Comparison of ENCODE assay signal across 23 cellular contexts in genomic region chr1:22340066-22340465, GRCh38.
DNase-seq lines count a peak whose midpoint lies in the region; ATAC-seq, FAIRE-seq and TF ChIP-seq lines count a peak whose summit lies in the region.
"Had no signal": no experiment of that assay in that cellular context is flagged by ENCODE, and none has a peak within 500 bp of the region (broad histone marks: within the 10 kb centered on the region; RNA-seq: fewer than 3 reads in every experiment).

No MANE protein-coding gene starts in this region.

- H3K36me3 ChIP-seq in H1 (ENCODE audit: control insufficient read depth in 2 of 4, insufficient read depth in 4 of 4, low read length in 3 of 4), result no peaks in the 10 kb centered on the region
- no peaks in the 10 kb centered on the region for H3K36me3 ChIP-seq in neuronal stem cell (replicated peaks in 1 of 2; ENCODE audit: control insufficient read depth in 2 of 2, insufficient read depth in 2 of 2, low read length in 2 of 2)
- H3K36me3 ChIP-seq: BE2C; BLaER1 treated with 17β-estradiol and CSF1 and Interleukin-3, amounts not matched to agents 10 nM and 100 nM had no signal

- FAIRE-seq in H1 (lab: Jason Lieb, UNC), result no peak
- FAIRE-seq: A549, G401.6, GM12892 had no signal

- TF ChIP-seq CTCF in H1 (IDR thresholded peaks at IDR 0.05; ENCODE audit: control extremely low read depth in 1 of 3, insufficient read depth in 1 of 3, low read depth in 1 of 3, low read length in 3 of 3), result no peak

- H4K20me1 ChIP-seq in H1 (replicated peaks in 1 of 2; ENCODE audit: control insufficient read depth in 1 of 2, insufficient read depth in 2 of 2, low read length in 2 of 2), result no peaks in the 10 kb centered on the region
- H4K20me1 ChIP-seq: BLaER1 treated with 17β-estradiol and CSF1 and Interleukin-3, amounts not matched to agents 10 nM and 100 nM had no signal

- ATAC-seq in HG02852 (IDR thresholded peaks at IDR 0.05; ENCODE audit: unreplicated experiment), result no peak
- ATAC-seq in activated CD4-positive, CD25-positive, alpha-beta regulatory T cell treated with anti-CD3 and anti-CD28 coated beads, Interleukin-2, amount 50 U/mL, for 24 hours, result no peak
- ATAC-seq: A549 had no signal

- H2BK120ac ChIP-seq in H1 (replicated peaks; ENCODE audit: low read depth, low read length), result no peak overlapping the region
- H2BK120ac ChIP-seq in neuronal stem cell (ENCODE audit: low read depth, low read length), result no peak overlapping the region

- H2BK5ac ChIP-seq in H1 (ENCODE audit: low read depth, low read length) (no peak overlapping the region), neuronal stem cell (ENCODE audit: low read length) (no peak overlapping the region)

- H2AK5ac ChIP-seq in H1 (ENCODE audit: low read depth, low read length) (no peak overlapping the region), neuronal stem cell (ENCODE audit: low read depth, low read length) (no peak overlapping the region)

- H3K23me2 ChIP-seq in H1 (ENCODE audit: low read depth, low read length), result peaks cover 14% of the 10 kb centered on the region; the same call in 1 of the 2 replicates

- no peak overlapping the region for H3K56ac ChIP-seq in H1 (replicated peaks; ENCODE audit: insufficient read length, low read depth, low read length)

- no peaks in the 10 kb centered on the region for H3K79me2 ChIP-seq in H1 (ENCODE audit: control insufficient read depth in 1 of 2, insufficient read depth in 2 of 2, low read length in 2 of 2)

- H3K14ac ChIP-seq in H1 (ENCODE audit: insufficient read length) (no peak overlapping the region), neuronal stem cell (ENCODE audit: low read length) (peak overlapping the region; percentile 56)

- no peak overlapping the region for H4K91ac ChIP-seq in H1 (replicated peaks; ENCODE audit: insufficient read length, low read length)
- no peak overlapping the region for H4K91ac ChIP-seq in neuronal stem cell (ENCODE audit: low read depth, low read length, poor library complexity)

- CTCF ChIA-PET in H1 (lab: Charles Lee; ENCODE audit: partially characterized antibody), result interaction anchor here (0.9 to 1.4 kb wide), 3 partner anchors 10 to 159 kb away, joined by 3 read pairs; no protein-coding TSS in a partner anchor

- H3K27ac ChIP-seq in H1 (ENCODE audit: low read depth, low read length) (no peak overlapping the region), neuronal stem cell (replicated peaks; ENCODE audit: low read length) (no peak overlapping the region)
- H3K27ac ChIP-seq: A549; BLaER1 treated with 17β-estradiol and CSF1 and Interleukin-3, amounts not matched to agents 10 nM and 100 nM had no signal

- POLR2A ChIA-PET in H1 (lab: Charles Lee; ENCODE audit: partially characterized antibody), result interaction anchor here (1.2 kb wide), 1 partner anchor 19 kb away, joined by 3 read pairs; no protein-coding TSS in a partner anchor

- H3K4ac ChIP-seq in H1 (replicated peaks; ENCODE audit: insufficient read length, low read depth, low read length), result no peak overlapping the region
- H3K4ac ChIP-seq in neuronal stem cell (ENCODE audit: low read length), result no peak overlapping the region

- peak; percentile 52 for DNase-seq in ELF-1 (ENCODE audit: low read depth, low spot score)
- peak; percentile 9 for DNase-seq in NCI-H69 (lab: John Stamatoyannopoulos, UW)
- DNase-seq in H1 (ENCODE audit: low read depth in 1 of 2, low spot score in 2 of 2), result peak in 1 of 2 experiments; percentile 40
- DNase-seq in neuronal stem cell (ENCODE audit: low spot score), result no peak
- no peak for DNase-seq in NCI-H748 treated with DMSO at 0.1 percent for 48 hours (lab: John Stamatoyannopoulos, UW)
- DNase-seq: 8988T; ACHN; AML-193; BE2C; Calu3; CD4-positive, alpha-beta T cell; CD8-positive, alpha-beta memory T cell; DMS53; DMS79 treated with DMSO at 0.1 percent for 48 hours; GOT3; H7; HCEC 1CT had no signal

- 87% methylated on average over 4 of the region's 4 CpGs; no CpG with 5 or more reads in 1 of the 2 experiments for WGBS in H1 (ENCODE audit: extremely low coverage in 1 of 2, insufficient coverage in 1 of 2, insufficient read length in 1 of 2, insufficient replicate concordance in 2 of 2, low coverage in 1 of 2, low lambda C conversion rate in 2 of 2, missing lambda C conversion rate in 1 of 2), 2 experiments
- WGBS in neuronal stem cell (ENCODE audit: extremely low coverage in 2 of 2, insufficient read length in 2 of 2, insufficient replicate concordance in 1 of 2), 2 donors, result no CpG with 5 or more reads among the region's 4 CpGs

- H3K18ac ChIP-seq in H1 (ENCODE audit: extremely low read depth, low read length) (0 out of 2 replicates have a peak overlapping the region, but pooled peaks have one; percentile 16), neuronal stem cell (ENCODE audit: low read length) (peak overlapping the region; percentile 15)

- H3K9ac ChIP-seq in H1 (replicated peaks in 1 of 4; ENCODE audit: extremely low read depth in 1 of 4, low read depth in 3 of 4, low read length in 3 of 4), result no peak overlapping the region
- H3K9ac ChIP-seq in neuronal stem cell (ENCODE audit: low read depth, low read length, poor library complexity), result no peak overlapping the region
- H3K9ac ChIP-seq: BLaER1 treated with 17β-estradiol and CSF1 and Interleukin-3, amounts not matched to agents 10 nM and 100 nM had no signal

- H3K23ac ChIP-seq in H1 (ENCODE audit: insufficient read length), result no peak overlapping the region
- H3K23ac ChIP-seq in neuronal stem cell (ENCODE audit: low read depth, low read length, poor library complexity), result no peak overlapping the region

- TF ChIP-seq EP300 in H1 (IDR thresholded peaks at IDR 0.05; ENCODE audit: borderline replicate concordance in 1 of 2, low read depth in 2 of 2, low read length in 2 of 2), result no peak

- H2BK12ac ChIP-seq in H1 (ENCODE audit: low read depth, low read length), result no peak overlapping the region
- no peak overlapping the region for H2BK12ac ChIP-seq in neuronal stem cell (ENCODE audit: low read length)

- no peak overlapping the region for H4K5ac ChIP-seq in H1 (ENCODE audit: insufficient read length, low read depth, low read length)

- no peak for TF ChIP-seq POLR2A in H1 (IDR thresholded peaks at IDR 0.05; ENCODE audit: control extremely low read depth in 1 of 2, low read depth in 2 of 2, low read length in 2 of 2)

- H2BK20ac ChIP-seq in H1 (ENCODE audit: low read length), result no peak overlapping the region

- H3K9me3 ChIP-seq in H1 (ENCODE audit: insufficient read depth in 2 of 2, low read depth in 1 of 2, low read length in 1 of 2) (no peaks in the 10 kb centered on the region), neuronal stem cell (replicated peaks in 1 of 2; ENCODE audit: control insufficient read depth in 2 of 2, insufficient read depth in 1 of 2, low read depth in 1 of 2, low read length in 2 of 2) (peaks cover 0 to 4% of the 10 kb centered on the region in 2 donors)
- H3K9me3 ChIP-seq: A549; BE2C; BLaER1 treated with 17β-estradiol and CSF1 and Interleukin-3, amounts not matched to agents 10 nM and 100 nM had no signal

- H3K4me2 ChIP-seq in H1 (ENCODE audit: insufficient read depth in 1 of 2, low read depth in 2 of 2, low read length in 2 of 2) (no peak overlapping the region), neuronal stem cell (ENCODE audit: insufficient read depth, low read length, poor library complexity, severe bottlenecking) (no peak overlapping the region)
- H3K4me2 ChIP-seq: A549; BLaER1 treated with 17β-estradiol and CSF1 and Interleukin-3, amounts not matched to agents 10 nM and 100 nM had no signal

- H3K27me3 ChIP-seq in H1 (replicated peaks in 1 of 4; ENCODE audit: control insufficient read depth in 3 of 4, extremely low read depth in 1 of 4, insufficient read depth in 3 of 4, low read length in 3 of 4) (no peaks in the 10 kb centered on the region; a peak in 3 of 7 replicates), neuronal stem cell (ENCODE audit: control insufficient read depth in 3 of 3, insufficient read depth in 3 of 3, low read depth in 1 of 3, low read length in 3 of 3) (peaks cover 0 to 42% (median 5%) of the 10 kb centered on the region in 3 experiments)
- H3K27me3 ChIP-seq: BE2C had no signal

- H3K4me1 ChIP-seq in H1 (replicated peaks in 1 of 4; ENCODE audit: control insufficient read depth in 3 of 4, insufficient read depth in 4 of 4, low read length in 3 of 4) (peaks cover 0 to 4% (median 2%) of the 10 kb centered on the region in 4 experiments; a peak in 3 of 7 replicates), neuronal stem cell (ENCODE audit: control insufficient read depth in 2 of 2, insufficient read depth in 1 of 2, low read depth in 1 of 2, low read length in 2 of 2) (peaks cover 4 to 7% of the 10 kb centered on the region in 2 donors)
- H3K4me1 ChIP-seq: A549 had no signal

- H2BK15ac ChIP-seq in H1 (ENCODE audit: low read length) (0 out of 2 replicates have a peak overlapping the region, but pooled peaks have one; percentile 8), neuronal stem cell (ENCODE audit: low read length) (no peak overlapping the region)

- no peak overlapping the region for H2AFZ ChIP-seq in H1 (ENCODE audit: low read length)
- H2AFZ ChIP-seq in neuronal stem cell (ENCODE audit: low read length), result no peak overlapping the region

- peak in 1 of 2 experiments; percentile 17; a peak in 1 of 4 replicates for TF ChIP-seq RAD21 in H1 (IDR thresholded peaks at IDR 0.05 in 1 of 2, conservative IDR thresholded peaks at IDR 0.05 in 1 of 2; ENCODE audit: low read depth in 2 of 2, low read length in 2 of 2)

- H4K8ac ChIP-seq in H1 (ENCODE audit: extremely low read depth, insufficient read depth, low read length) (no peak overlapping the region), neuronal stem cell (ENCODE audit: low read depth, low read length) (no peak overlapping the region)

- no peak overlapping the region for H3K4me3 ChIP-seq in H1 (ENCODE audit: extremely low read depth in 1 of 4, insufficient read depth in 2 of 4, low read depth in 3 of 4, low read length in 4 of 4)
- H3K4me3 ChIP-seq in neuronal stem cell (ENCODE audit: low read length in 2 of 2), result no peak overlapping the region
- H3K4me3 ChIP-seq: A549; BLaER1 treated with 17β-estradiol and CSF1 and Interleukin-3, amounts not matched to agents 10 nM and 100 nM had no signal

- no peaks in the 10 kb centered on the region for H3K79me1 ChIP-seq in H1 (ENCODE audit: low read depth, low read length)
- no peaks in the 10 kb centered on the region for H3K79me1 ChIP-seq in neuronal stem cell (ENCODE audit: low read depth, low read length)

TF ChIP-seq in H1, 55 proteins besides CTCF, POLR2A, EP300 and RAD21:
- TF ChIP-seq CHD2 (IDR thresholded peaks at IDR 0.05; ENCODE audit: low read length), result no peak
- TF ChIP-seq KDM5A (IDR thresholded peaks at IDR 0.05; ENCODE audit: low read length), result no peak
- no peak for TF ChIP-seq CREB1 (IDR thresholded peaks at IDR 0.05)
- TF ChIP-seq CTBP2 (IDR thresholded peaks at IDR 0.05; ENCODE audit: borderline replicate concordance, insufficient read depth, insufficient read length, low read length), result no peak
TF ChIP-seq in H1: peak in this region for 0.

Comparison
In these comparisons a context has a peak if more than half of its experiments do, and no peak if none do; other contexts are left out.
1. DNase-seq: peak in ELF-1 (single experiment) and NCI-H69 (single experiment); none in neuronal stem cell (single experiment) and NCI-H748 treated with DMSO at 0.1 percent for 48 hours (single experiment).